Comparison of ENCODE assay signal across 1 cellular context in the genomic region with DNA sequence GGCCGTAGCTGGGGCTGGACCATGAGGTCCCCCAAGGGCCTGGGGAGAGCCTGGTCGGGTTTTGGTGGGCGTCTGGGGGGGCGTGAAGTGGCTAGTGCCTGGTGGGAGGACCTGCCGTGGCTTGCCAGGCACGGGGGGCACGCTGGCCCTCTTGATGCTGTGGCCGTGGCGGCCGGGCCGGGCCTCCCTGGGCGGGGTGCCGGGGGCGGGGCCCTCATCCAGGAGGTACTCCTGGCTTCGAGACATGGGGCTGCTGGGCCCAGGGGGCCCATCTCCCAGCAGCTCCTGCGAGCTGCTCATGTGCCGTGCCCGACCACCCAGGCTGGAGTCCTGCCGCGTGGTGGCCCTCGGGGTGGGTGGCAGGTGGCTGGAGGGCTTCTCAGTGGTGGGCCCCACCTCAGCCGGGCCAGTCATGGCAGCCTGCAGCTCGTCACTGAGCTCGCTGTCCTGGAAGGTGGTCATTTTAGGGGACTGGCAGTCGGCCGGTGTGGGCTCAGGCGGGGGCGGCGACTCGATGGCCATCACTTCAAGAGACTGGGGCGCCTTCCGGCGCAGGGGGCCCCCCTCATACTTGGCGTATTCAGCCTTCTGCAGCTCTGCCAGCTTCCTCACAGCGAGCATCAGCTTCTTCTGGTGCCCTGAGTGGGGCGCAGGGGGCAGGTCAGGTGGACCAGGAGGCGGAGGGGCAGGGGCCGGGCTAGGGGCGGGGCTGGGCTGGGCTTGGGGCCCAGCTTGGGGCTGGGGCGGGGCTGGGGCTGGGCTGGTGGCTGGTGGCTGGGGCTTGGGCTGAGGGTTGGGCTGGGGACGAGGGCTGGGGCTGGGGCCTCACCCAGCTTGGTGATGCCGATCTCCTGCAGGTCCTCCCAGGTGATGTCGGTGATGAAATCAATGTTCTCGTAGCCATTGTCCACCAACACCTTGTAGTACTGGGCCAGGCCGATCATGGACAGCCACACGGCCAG.
TF ChIP-seq lines count a peak whose summit lies in the region.

No MANE protein-coding gene starts in this region.

TF ChIP-seq in HEK293, 187 proteins besides CTCF, POLR2A, EP300 and RAD21 (continued from another document and continues in another):
- TF ChIP-seq, protein P1, sequence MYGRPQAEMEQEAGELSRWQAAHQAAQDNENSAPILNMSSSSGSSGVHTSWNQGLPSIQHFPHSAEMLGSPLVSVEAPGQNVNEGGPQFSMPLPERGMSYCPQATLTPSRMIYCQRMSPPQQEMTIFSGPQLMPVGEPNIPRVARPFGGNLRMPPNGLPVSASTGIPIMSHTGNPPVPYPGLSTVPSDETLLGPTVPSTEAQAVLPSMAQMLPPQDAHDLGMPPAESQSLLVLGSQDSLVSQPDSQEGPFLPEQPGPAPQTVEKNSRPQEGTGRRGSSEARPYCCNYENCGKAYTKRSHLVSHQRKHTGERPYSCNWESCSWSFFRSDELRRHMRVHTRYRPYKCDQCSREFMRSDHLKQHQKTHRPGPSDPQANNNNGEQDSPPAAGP (tag by site-specific recombination; IDR thresholded peaks at IDR 0.05) = no peak
- TF ChIP-seq ZNF677 (tag by site-specific recombination; IDR thresholded peaks at IDR 0.05) (no peak), ZNF629 (tag by site-specific recombination; IDR thresholded peaks at IDR 0.05) (no peak), ZNF830 (tag by site-specific recombination; IDR thresholded peaks at IDR 0.05; ENCODE audit: low read depth) (no peak), KLF10 (tag by site-specific recombination; IDR thresholded peaks at IDR 0.05) (no peak), MZF1 (tag by site-specific recombination; IDR thresholded peaks at IDR 0.05; ENCODE audit: borderline replicate concordance) (no peak), ZNF221 (tag by site-specific recombination; IDR thresholded peaks at IDR 0.05; ENCODE audit: borderline replicate concordance) (no peak), RBAK (tag by site-specific recombination; IDR thresholded peaks at IDR 0.05) (no peak), ZNF214 (tag by site-specific recombination; IDR thresholded peaks at IDR 0.05; ENCODE audit: borderline replicate concordance) (no peak), ZBTB17 (tag by site-specific recombination; IDR thresholded peaks at IDR 0.05) (no peak), ZNF544 (tag by site-specific recombination; IDR thresholded peaks at IDR 0.05) (no peak), ZNF473 (tag by site-specific recombination; IDR thresholded peaks at IDR 0.05) (no peak), ZNF146 (tag by site-specific recombination; IDR thresholded peaks at IDR 0.05) (no peak), ZBTB48 (tag by site-specific recombination; IDR thresholded peaks at IDR 0.05) (no peak), ZNF510 (tag by site-specific recombination; IDR thresholded peaks at IDR 0.05; ENCODE audit: insufficient replicate concordance) (no peak), HOXA7 (CRISPR knock-in tag; IDR thresholded peaks at IDR 0.05; ENCODE audit: borderline replicate concordance) (no peak), SCRT1 (tag by site-specific recombination; IDR thresholded peaks at IDR 0.05; ENCODE audit: borderline replicate concordance) (no peak), ZNF211 (tag by site-specific recombination; IDR thresholded peaks at IDR 0.05; ENCODE audit: low read depth) (no peak), ZNF707 (tag by site-specific recombination; IDR thresholded peaks at IDR 0.05) (0 out of 2 replicates have a peak, but pooled peaks have one; percentile 12), ZNF76 (tag by site-specific recombination; IDR thresholded peaks at IDR 0.05; ENCODE audit: borderline replicate concordance, low read depth) (no peak), ZNF521 (tag by site-specific recombination; IDR thresholded peaks at IDR 0.05) (no peak), ZNF548 (tag by site-specific recombination; IDR thresholded peaks at IDR 0.05) (no peak), ZNF623 (tag by site-specific recombination; IDR thresholded peaks at IDR 0.05) (no peak), KLF1 (tag by site-specific recombination; IDR thresholded peaks at IDR 0.05) (peak; percentile 77), ZNF302 (tag by site-specific recombination; IDR thresholded peaks at IDR 0.05; ENCODE audit: low read depth) (no peak), ZNF202 (tag by site-specific recombination; IDR thresholded peaks at IDR 0.05; ENCODE audit: borderline replicate concordance) (no peak), ZBTB7A (tag by site-specific recombination; IDR thresholded peaks at IDR 0.05; ENCODE audit: low read depth) (no peak), ZNF157 (tag by site-specific recombination; IDR thresholded peaks at IDR 0.05) (no peak)
- TF ChIP-seq, protein P2, sequence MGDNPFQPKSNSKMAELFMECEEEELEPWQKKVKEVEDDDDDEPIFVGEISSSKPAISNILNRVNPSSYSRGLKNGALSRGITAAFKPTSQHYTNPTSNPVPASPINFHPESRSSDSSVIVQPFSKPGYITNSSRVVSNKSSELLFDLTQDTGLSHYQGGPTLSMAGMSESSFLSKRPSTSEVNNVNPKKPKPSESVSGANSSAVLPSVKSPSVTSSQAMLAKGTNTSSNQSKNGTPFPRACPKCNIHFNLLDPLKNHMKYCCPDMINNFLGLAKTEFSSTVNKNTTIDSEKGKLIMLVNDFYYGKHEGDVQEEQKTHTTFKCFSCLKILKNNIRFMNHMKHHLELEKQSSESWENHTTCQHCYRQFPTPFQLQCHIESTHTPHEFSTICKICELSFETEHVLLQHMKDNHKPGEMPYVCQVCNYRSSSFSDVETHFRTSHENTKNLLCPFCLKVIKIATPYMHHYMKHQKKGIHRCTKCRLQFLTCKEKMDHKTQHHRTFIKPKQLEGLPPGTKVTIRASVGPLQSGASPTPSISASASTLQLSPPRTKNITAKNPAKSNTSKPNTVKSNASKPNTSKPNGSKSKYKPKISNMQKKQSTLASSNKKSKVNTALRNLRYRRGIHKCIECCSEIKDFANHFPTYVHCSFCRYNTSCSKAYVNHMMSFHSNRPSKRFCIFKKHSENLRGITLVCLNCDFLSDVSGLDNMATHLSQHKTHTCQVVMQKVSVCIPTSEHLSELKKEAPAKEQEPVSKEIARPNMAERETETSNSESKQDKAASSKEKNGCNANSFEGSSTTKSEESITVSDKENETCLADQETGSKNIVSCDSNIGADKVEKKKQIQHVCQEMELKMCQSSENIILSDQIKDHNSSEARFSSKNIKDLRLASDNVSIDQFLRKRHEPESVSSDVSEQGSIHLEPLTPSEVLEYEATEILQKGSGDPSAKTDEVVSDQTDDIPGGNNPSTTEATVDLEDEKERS (tag by site-specific recombination; IDR thresholded peaks at IDR 0.05) = no peak
- TF ChIP-seq, protein P3, sequence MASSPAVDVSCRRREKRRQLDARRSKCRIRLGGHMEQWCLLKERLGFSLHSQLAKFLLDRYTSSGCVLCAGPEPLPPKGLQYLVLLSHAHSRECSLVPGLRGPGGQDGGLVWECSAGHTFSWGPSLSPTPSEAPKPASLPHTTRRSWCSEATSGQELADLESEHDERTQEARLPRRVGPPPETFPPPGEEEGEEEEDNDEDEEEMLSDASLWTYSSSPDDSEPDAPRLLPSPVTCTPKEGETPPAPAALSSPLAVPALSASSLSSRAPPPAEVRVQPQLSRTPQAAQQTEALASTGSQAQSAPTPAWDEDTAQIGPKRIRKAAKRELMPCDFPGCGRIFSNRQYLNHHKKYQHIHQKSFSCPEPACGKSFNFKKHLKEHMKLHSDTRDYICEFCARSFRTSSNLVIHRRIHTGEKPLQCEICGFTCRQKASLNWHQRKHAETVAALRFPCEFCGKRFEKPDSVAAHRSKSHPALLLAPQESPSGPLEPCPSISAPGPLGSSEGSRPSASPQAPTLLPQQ (tag by site-specific recombination; IDR thresholded peaks at IDR 0.05) = peak; percentile 91
- TF ChIP-seq, protein P4, sequence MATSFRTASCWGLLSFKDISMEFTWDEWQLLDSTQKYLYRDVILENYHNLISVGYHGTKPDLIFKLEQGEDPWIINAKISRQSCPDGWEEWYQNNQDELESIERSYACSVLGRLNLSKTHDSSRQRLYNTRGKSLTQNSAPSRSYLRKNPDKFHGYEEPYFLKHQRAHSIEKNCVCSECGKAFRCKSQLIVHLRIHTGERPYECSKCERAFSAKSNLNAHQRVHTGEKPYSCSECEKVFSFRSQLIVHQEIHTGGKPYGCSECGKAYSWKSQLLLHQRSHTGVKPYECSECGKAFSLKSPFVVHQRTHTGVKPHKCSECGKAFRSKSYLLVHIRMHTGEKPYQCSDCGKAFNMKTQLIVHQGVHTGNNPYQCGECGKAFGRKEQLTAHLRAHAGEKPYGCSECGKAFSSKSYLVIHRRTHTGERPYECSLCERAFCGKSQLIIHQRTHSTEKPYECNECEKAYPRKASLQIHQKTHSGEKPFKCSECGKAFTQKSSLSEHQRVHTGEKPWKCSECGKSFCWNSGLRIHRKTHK (tag by site-specific recombination; IDR thresholded peaks at IDR 0.05) = no peak
- TF ChIP-seq, protein P5, sequence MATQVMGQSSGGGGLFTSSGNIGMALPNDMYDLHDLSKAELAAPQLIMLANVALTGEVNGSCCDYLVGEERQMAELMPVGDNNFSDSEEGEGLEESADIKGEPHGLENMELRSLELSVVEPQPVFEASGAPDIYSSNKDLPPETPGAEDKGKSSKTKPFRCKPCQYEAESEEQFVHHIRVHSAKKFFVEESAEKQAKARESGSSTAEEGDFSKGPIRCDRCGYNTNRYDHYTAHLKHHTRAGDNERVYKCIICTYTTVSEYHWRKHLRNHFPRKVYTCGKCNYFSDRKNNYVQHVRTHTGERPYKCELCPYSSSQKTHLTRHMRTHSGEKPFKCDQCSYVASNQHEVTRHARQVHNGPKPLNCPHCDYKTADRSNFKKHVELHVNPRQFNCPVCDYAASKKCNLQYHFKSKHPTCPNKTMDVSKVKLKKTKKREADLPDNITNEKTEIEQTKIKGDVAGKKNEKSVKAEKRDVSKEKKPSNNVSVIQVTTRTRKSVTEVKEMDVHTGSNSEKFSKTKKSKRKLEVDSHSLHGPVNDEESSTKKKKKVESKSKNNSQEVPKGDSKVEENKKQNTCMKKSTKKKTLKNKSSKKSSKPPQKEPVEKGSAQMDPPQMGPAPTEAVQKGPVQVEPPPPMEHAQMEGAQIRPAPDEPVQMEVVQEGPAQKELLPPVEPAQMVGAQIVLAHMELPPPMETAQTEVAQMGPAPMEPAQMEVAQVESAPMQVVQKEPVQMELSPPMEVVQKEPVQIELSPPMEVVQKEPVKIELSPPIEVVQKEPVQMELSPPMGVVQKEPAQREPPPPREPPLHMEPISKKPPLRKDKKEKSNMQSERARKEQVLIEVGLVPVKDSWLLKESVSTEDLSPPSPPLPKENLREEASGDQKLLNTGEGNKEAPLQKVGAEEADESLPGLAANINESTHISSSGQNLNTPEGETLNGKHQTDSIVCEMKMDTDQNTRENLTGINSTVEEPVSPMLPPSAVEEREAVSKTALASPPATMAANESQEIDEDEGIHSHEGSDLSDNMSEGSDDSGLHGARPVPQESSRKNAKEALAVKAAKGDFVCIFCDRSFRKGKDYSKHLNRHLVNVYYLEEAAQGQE (tag by site-specific recombination; IDR thresholded peaks at IDR 0.05) = no peak
- TF ChIP-seq, protein P6, sequence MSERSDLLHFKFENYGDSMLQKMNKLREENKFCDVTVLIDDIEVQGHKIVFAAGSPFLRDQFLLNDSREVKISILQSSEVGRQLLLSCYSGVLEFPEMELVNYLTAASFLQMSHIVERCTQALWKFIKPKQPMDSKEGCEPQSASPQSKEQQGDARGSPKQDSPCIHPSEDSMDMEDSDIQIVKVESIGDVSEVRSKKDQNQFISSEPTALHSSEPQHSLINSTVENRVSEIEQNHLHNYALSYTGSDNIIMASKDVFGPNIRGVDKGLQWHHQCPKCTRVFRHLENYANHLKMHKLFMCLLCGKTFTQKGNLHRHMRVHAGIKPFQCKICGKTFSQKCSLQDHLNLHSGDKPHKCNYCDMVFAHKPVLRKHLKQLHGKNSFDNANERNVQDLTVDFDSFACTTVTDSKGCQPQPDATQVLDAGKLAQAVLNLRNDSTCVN (tag by site-specific recombination; optimal IDR thresholded peaks at IDR 0.05) = peak; percentile 11
- TF ChIP-seq, protein P7, sequence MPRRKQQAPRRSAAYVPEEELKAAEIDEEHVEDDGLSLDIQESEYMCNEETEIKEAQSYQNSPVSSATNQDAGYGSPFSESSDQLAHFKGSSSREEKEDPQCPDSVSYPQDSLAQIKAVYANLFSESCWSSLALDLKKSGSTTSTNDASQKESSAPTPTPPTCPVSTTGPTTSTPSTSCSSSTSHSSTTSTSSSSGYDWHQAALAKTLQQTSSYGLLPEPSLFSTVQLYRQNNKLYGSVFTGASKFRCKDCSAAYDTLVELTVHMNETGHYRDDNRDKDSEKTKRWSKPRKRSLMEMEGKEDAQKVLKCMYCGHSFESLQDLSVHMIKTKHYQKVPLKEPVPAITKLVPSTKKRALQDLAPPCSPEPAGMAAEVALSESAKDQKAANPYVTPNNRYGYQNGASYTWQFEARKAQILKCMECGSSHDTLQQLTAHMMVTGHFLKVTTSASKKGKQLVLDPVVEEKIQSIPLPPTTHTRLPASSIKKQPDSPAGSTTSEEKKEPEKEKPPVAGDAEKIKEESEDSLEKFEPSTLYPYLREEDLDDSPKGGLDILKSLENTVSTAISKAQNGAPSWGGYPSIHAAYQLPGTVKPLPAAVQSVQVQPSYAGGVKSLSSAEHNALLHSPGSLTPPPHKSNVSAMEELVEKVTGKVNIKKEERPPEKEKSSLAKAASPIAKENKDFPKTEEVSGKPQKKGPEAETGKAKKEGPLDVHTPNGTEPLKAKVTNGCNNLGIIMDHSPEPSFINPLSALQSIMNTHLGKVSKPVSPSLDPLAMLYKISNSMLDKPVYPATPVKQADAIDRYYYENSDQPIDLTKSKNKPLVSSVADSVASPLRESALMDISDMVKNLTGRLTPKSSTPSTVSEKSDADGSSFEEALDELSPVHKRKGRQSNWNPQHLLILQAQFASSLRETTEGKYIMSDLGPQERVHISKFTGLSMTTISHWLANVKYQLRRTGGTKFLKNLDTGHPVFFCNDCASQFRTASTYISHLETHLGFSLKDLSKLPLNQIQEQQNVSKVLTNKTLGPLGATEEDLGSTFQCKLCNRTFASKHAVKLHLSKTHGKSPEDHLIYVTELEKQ (tag by site-specific recombination; IDR thresholded peaks at IDR 0.05; ENCODE audit: borderline replicate concordance) = no peak
- TF ChIP-seq, protein P8, sequence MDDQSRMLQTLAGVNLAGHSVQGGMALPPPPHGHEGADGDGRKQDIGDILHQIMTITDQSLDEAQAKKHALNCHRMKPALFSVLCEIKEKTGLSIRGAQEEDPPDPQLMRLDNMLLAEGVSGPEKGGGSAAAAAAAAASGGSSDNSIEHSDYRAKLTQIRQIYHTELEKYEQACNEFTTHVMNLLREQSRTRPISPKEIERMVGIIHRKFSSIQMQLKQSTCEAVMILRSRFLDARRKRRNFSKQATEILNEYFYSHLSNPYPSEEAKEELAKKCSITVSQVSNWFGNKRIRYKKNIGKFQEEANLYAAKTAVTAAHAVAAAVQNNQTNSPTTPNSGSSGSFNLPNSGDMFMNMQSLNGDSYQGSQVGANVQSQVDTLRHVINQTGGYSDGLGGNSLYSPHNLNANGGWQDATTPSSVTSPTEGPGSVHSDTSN (CRISPR knock-in tag; IDR thresholded peaks at IDR 0.05) = no peak
- TF ChIP-seq, protein P9, sequence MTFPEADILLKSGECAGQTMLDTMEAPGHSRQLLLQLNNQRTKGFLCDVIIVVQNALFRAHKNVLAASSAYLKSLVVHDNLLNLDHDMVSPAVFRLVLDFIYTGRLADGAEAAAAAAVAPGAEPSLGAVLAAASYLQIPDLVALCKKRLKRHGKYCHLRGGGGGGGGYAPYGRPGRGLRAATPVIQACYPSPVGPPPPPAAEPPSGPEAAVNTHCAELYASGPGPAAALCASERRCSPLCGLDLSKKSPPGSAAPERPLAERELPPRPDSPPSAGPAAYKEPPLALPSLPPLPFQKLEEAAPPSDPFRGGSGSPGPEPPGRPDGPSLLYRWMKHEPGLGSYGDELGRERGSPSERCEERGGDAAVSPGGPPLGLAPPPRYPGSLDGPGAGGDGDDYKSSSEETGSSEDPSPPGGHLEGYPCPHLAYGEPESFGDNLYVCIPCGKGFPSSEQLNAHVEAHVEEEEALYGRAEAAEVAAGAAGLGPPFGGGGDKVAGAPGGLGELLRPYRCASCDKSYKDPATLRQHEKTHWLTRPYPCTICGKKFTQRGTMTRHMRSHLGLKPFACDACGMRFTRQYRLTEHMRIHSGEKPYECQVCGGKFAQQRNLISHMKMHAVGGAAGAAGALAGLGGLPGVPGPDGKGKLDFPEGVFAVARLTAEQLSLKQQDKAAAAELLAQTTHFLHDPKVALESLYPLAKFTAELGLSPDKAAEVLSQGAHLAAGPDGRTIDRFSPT (tag by site-specific recombination; IDR thresholded peaks at IDR 0.05) = no peak
